2 cellular contexts compared by ENCODE assay signal in genomic region chr2:101037161-101037755, GRCh38.
TF ChIP-seq lines count a peak whose summit lies in the region.

No MANE protein-coding gene starts in this region.

TF ChIP-seq in GM23338, 12 proteins besides CTCF, POLR2A, EP300 and RAD21:
- TF ChIP-seq ETS1 (IDR thresholded peaks at IDR 0.05) (no peak), NANOG (IDR thresholded peaks at IDR 0.05; ENCODE audit: borderline replicate concordance) (no peak), STAT1 (IDR thresholded peaks at IDR 0.05; ENCODE audit: unreplicated experiment) (no peak), EZH2phosphoT487 (IDR thresholded peaks at IDR 0.05; ENCODE audit: unreplicated experiment) (no peak), ZNF462 (CRISPR knock-in tag; IDR thresholded peaks at IDR 0.05) (no peak), ZNF331 (CRISPR knock-in tag; IDR thresholded peaks at IDR 0.05; ENCODE audit: low read depth) (no peak), REST (IDR thresholded peaks at IDR 0.05; ENCODE audit: unreplicated experiment) (no peak), EZH2 (IDR thresholded peaks at IDR 0.05; ENCODE audit: low read depth, unreplicated experiment) (no peak), POLR2AphosphoS5 (IDR thresholded peaks at IDR 0.05; ENCODE audit: low read depth) (no peak), CREB1 (CRISPR knock-in tag; IDR thresholded peaks at IDR 0.05; ENCODE audit: low read depth) (no peak), JUNB (IDR thresholded peaks at IDR 0.05; ENCODE audit: unreplicated experiment) (no peak), ZNF114 (CRISPR knock-in tag; IDR thresholded peaks at IDR 0.05) (no peak)

TF ChIP-seq in H1, 55 proteins besides CTCF, POLR2A, EP300 and RAD21:
- TF ChIP-seq ATF2 (IDR thresholded peaks at IDR 0.05; ENCODE audit: low read length), result no peak
- TF ChIP-seq CBX8 (IDR thresholded peaks at IDR 0.05; ENCODE audit: borderline replicate concordance, low read depth, low read length), result no peak
- TF ChIP-seq PHF8 (conservative IDR thresholded peaks at IDR 0.05; ENCODE audit: low read depth, low read length), result no peak
- no peak for TF ChIP-seq ZNF274 (IDR thresholded peaks at IDR 0.05; ENCODE audit: borderline replicate concordance, extremely low read depth, low read length)
- no peak for TF ChIP-seq YY1 (IDR thresholded peaks at IDR 0.05; ENCODE audit: low read depth, low read length)
- no peak for TF ChIP-seq HDAC6 (IDR thresholded peaks at IDR 0.05; ENCODE audit: low read depth, low read length)
- TF ChIP-seq EZH2 (IDR thresholded peaks at IDR 0.05; ENCODE audit: low read depth, low read length, severe bottlenecking), result no peak
- no peak for TF ChIP-seq CBX5 (IDR thresholded peaks at IDR 0.05; ENCODE audit: low read depth, low read length)
- no peak for TF ChIP-seq POU5F1 (IDR thresholded peaks at IDR 0.05; ENCODE audit: low read depth, low read length)
- no peak for TF ChIP-seq SRF (IDR thresholded peaks at IDR 0.05; ENCODE audit: low read depth, low read length)
- TF ChIP-seq EGR1 (IDR thresholded peaks at IDR 0.05; ENCODE audit: borderline replicate concordance, low read depth, low read length), result no peak
- no peak for TF ChIP-seq HDAC2 (IDR thresholded peaks at IDR 0.05; ENCODE audit: borderline replicate concordance in 1 of 2, low read depth in 2 of 2, low read length in 2 of 2)
- TF ChIP-seq SP2 (IDR thresholded peaks at IDR 0.05; ENCODE audit: low read length), result no peak
